25 cellular contexts compared by ENCODE assay signal in the genomic region with DNA sequence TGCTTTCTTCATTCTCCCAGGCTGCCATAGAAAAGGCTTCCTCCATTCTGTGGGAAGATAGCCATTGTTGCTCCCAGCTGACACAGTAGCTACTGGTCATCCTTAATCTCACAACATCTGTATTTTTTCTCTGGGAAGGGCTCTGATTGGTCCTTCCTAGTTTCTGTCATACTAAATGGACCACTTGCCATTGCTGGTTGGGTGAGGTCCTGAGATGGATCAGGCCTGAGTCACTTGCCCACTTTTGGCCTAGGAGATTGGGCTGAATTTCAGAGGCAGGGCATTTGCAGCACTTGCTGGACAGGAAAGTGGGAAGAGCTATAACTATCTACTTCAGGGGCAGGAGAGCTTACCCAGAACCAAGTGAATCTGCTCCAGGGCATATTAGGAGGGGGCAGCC.
DNase-seq lines count a peak whose midpoint lies in the region; ATAC-seq and TF ChIP-seq lines count a peak whose summit lies in the region.
"Had no signal": no experiment of that assay in that cellular context is flagged by ENCODE, and none has a peak within 500 bp of the region (broad histone marks: within the 10 kb centered on the region; RNA-seq: fewer than 3 reads in every experiment).

No MANE protein-coding gene starts in this region.

- DNase-seq in mammary epithelial cell (peak; percentile 9), breast epithelium (ENCODE audit: low spot score in 2 of 2) (no peak), esophagus muscularis mucosa (ENCODE audit: extremely low spot score) (no peak), neuronal stem cell (ENCODE audit: low spot score) (no peak), cerebellar nuclear complex (lab: John Stamatoyannopoulos, UW) (no peak), T-helper 17 cell (no peak), NOMO-1 treated with DMSO at 0.1 percent for 48 hours (lab: John Stamatoyannopoulos, UW; ENCODE audit: unreplicated experiment) (no peak), GM03348 (ENCODE audit: low spot score) (no peak)
- DNase-seq: ACHN; AML-193; Calu3; CD8-positive, alpha-beta memory T cell; Kasumi-1; MM.1S; NCI-H1092; NCI-H1436 treated with DMSO at 0.1 percent for 48 hours; NCI-H1930; NCI-H226; NCI-H510A treated with DMSO at 0.1 percent for 48 hours; NCI-H748 treated with DMSO at 0.1 percent for 48 hours had no signal

- H3K27me3 ChIP-seq in mammary epithelial cell (ENCODE audit: insufficient read depth, low read length): no peaks in the 10 kb centered on the region
- no peaks in the 10 kb centered on the region for H3K27me3 ChIP-seq in breast epithelium
- H3K27me3 ChIP-seq in esophagus muscularis mucosa: no peaks in the 10 kb centered on the region
- H3K27me3 ChIP-seq in neuronal stem cell (ENCODE audit: control insufficient read depth in 3 of 3, insufficient read depth in 3 of 3, low read depth in 1 of 3, low read length in 3 of 3): no peaks in the 10 kb centered on the region
- H3K27me3 ChIP-seq: SJSA1 had no signal

- in situ Hi-C loops in mammary epithelial cell (cut with MboI; ENCODE audit: low sequenced_read_pairs in 2 of 2): no loop called here

- H4K20me1 ChIP-seq in mammary epithelial cell (ENCODE audit: insufficient read depth, low read length): no peaks in the 10 kb centered on the region

- no peak overlapping the region for H3K4me2 ChIP-seq in mammary epithelial cell (ENCODE audit: insufficient read depth, low read depth, low read length)
- no peak overlapping the region for H3K4me2 ChIP-seq in neuronal stem cell (ENCODE audit: insufficient read depth, low read length, poor library complexity, severe bottlenecking)

- no peak overlapping the region for H3K9ac ChIP-seq in mammary epithelial cell (ENCODE audit: insufficient read depth, low read length)
- no peak overlapping the region for H3K9ac ChIP-seq in neuronal stem cell (ENCODE audit: low read depth, low read length, poor library complexity)

- no peak for TF ChIP-seq EP300 in esophagus muscularis mucosa (IDR thresholded peaks at IDR 0.05)

- no peaks in the 10 kb centered on the region for H3K4me1 ChIP-seq in mammary epithelial cell (ENCODE audit: insufficient read depth, low read length)
- H3K4me1 ChIP-seq in breast epithelium: no peaks in the 10 kb centered on the region
- H3K4me1 ChIP-seq in esophagus muscularis mucosa: peaks cover 11 to 22% (median 18%) of the 10 kb centered on the region in 4 donors
- no peaks in the 10 kb centered on the region for H3K4me1 ChIP-seq in neuronal stem cell (ENCODE audit: control insufficient read depth in 2 of 2, insufficient read depth in 1 of 2, low read depth in 1 of 2, low read length in 2 of 2)
- H3K4me1 ChIP-seq: SJSA1 had no signal

- dilution Hi-C loops in mammary epithelial cell (cut with HindIII; ENCODE audit: low sequenced_read_pairs): no loop called here

- H2BK12ac ChIP-seq in neuronal stem cell (ENCODE audit: low read length): no peak overlapping the region

- H3K79me2 ChIP-seq in mammary epithelial cell (ENCODE audit: insufficient read depth, low read length): no peaks in the 10 kb centered on the region

- H3K4me3 Mint-ChIP-seq in T-helper 17 cell: no peak overlapping the region
- H3K4me3 Mint-ChIP-seq: CD8-positive, alpha-beta memory T cell; IgD-negative memory B cell had no signal

- CTCF ChIA-PET in mammary epithelial cell (lab: Charles Lee; ENCODE audit: low non-redundant PET): no interaction called here

- H3K27ac Mint-ChIP-seq in T-helper 17 cell: no peak overlapping the region
- H3K27ac Mint-ChIP-seq: CD8-positive, alpha-beta memory T cell; IgD-negative memory B cell had no signal

- TF ChIP-seq CTCF in mammary epithelial cell (conservative IDR thresholded peaks at IDR 0.05 in 1 of 2, IDR thresholded peaks at IDR 0.05 in 1 of 2; ENCODE audit: extremely low read depth in 1 of 2, insufficient read depth in 1 of 2, low read depth in 1 of 2, low read length in 2 of 2) (no peak), breast epithelium (IDR thresholded peaks at IDR 0.05) (no peak), esophagus muscularis mucosa (IDR thresholded peaks at IDR 0.05) (no peak)

- H3K27me3 Mint-ChIP-seq in T-helper 17 cell: peaks cover 46% of the 10 kb centered on the region

- no peak overlapping the region for H3K23ac ChIP-seq in neuronal stem cell (ENCODE audit: low read depth, low read length, poor library complexity)

- no peak overlapping the region for H3K4ac ChIP-seq in neuronal stem cell (ENCODE audit: low read length)

- H3K27ac ChIP-seq in mammary epithelial cell (ENCODE audit: insufficient read depth, low read depth, low read length) (no peak overlapping the region), breast epithelium (no peak overlapping the region), esophagus muscularis mucosa (replicated peaks in 1 of 4) (peak overlapping the region; percentile 76 to 83 (median 78)), neuronal stem cell (replicated peaks; ENCODE audit: low read length) (no peak overlapping the region)
- H3K27ac ChIP-seq: 22Rv1, C4-2B, SJSA1 had no signal

- H3K36me3 Mint-ChIP-seq in T-helper 17 cell (ENCODE audit: low read depth): no peaks in the 10 kb centered on the region
- H3K36me3 Mint-ChIP-seq: CD8-positive, alpha-beta memory T cell; IgD-negative memory B cell had no signal

- H2BK5ac ChIP-seq in neuronal stem cell (ENCODE audit: low read length): no peak overlapping the region

- H2AFZ ChIP-seq in mammary epithelial cell (ENCODE audit: low read depth, low read length) (no peak overlapping the region), neuronal stem cell (ENCODE audit: low read length) (no peak overlapping the region)

- H2AK5ac ChIP-seq in neuronal stem cell (ENCODE audit: low read depth, low read length): no peak overlapping the region

- H3K4me1 Mint-ChIP-seq in T-helper 17 cell: peaks cover 5% of the 10 kb centered on the region
- H3K4me1 Mint-ChIP-seq: CD8-positive, alpha-beta memory T cell had no signal

- intact Hi-C loops in mammary epithelial cell (cut with micrococcal nuclease): no loop called here
- intact Hi-C loops in breast epithelium (cut with DNase I; ENCODE audit: low total_unique reads): no loop called here
- intact Hi-C loops in esophagus muscularis mucosa (cut with DNase I): no loop called here

- ATAC-seq in T-helper 17 cell: no peak
- ATAC-seq: Panc1 had no signal

- H2BK120ac ChIP-seq in neuronal stem cell (ENCODE audit: low read depth, low read length): no peak overlapping the region

- H3K18ac ChIP-seq in neuronal stem cell (ENCODE audit: low read length): no peak overlapping the region

- no peak overlapping the region for H2BK15ac ChIP-seq in neuronal stem cell (ENCODE audit: low read length)

- BruUV-seq in mammary epithelial cell (replicated peaks; lab: Mats Ljungman, UMichigan): no TSS peak

- H3K79me1 ChIP-seq in neuronal stem cell (ENCODE audit: low read depth, low read length): no peaks in the 10 kb centered on the region

- H3K9me3 ChIP-seq in mammary epithelial cell (replicated peaks; ENCODE audit: insufficient read depth, low read length) (no peaks in the 10 kb centered on the region), breast epithelium (no peaks in the 10 kb centered on the region), esophagus muscularis mucosa (no peaks in the 10 kb centered on the region), neuronal stem cell (replicated peaks in 1 of 2; ENCODE audit: control insufficient read depth in 2 of 2, insufficient read depth in 1 of 2, low read depth in 1 of 2, low read length in 2 of 2) (no peaks in the 10 kb centered on the region), T-helper 17 cell (ENCODE audit: control insufficient read depth, low read length, poor library complexity, severe bottlenecking) (no peaks in the 10 kb centered on the region)
- H3K9me3 ChIP-seq: SJSA1 had no signal

- H4K91ac ChIP-seq in neuronal stem cell (ENCODE audit: low read depth, low read length, poor library complexity): no peak overlapping the region

- H3K14ac ChIP-seq in neuronal stem cell (ENCODE audit: low read length): no peak overlapping the region

- no peak overlapping the region for H3K4me3 ChIP-seq in mammary epithelial cell (replicated peaks in 1 of 3; ENCODE audit: insufficient read depth in 1 of 3, low read depth in 2 of 3, low read length in 3 of 3)
- H3K4me3 ChIP-seq in breast epithelium: no peak overlapping the region
- no peak overlapping the region for H3K4me3 ChIP-seq in esophagus muscularis mucosa
- no peak overlapping the region for H3K4me3 ChIP-seq in neuronal stem cell (ENCODE audit: low read length in 2 of 2)
- H3K4me3 ChIP-seq: SJSA1 had no signal

- peak overlapping the region; percentile 20 for H4K8ac ChIP-seq in neuronal stem cell (ENCODE audit: low read depth, low read length)

- H3K36me3 ChIP-seq in mammary epithelial cell (ENCODE audit: insufficient read depth, low read length) (no peaks in the 10 kb centered on the region), breast epithelium (no peaks in the 10 kb centered on the region), esophagus muscularis mucosa (no peaks in the 10 kb centered on the region), neuronal stem cell (replicated peaks in 1 of 2; ENCODE audit: control insufficient read depth in 2 of 2, insufficient read depth in 2 of 2, low read length in 2 of 2) (no peaks in the 10 kb centered on the region)
- H3K36me3 ChIP-seq: SJSA1 had no signal

- TF ChIP-seq POLR2A in breast epithelium (IDR thresholded peaks at IDR 0.05) (no peak), esophagus muscularis mucosa (IDR thresholded peaks at IDR 0.05; ENCODE audit: low read depth) (no peak)

Comparison
In these comparisons a context has a peak if more than half of its experiments do, and no peak if none do; other contexts are left out.
1. H3K27ac ChIP-seq: peak in esophagus muscularis mucosa (4 of 4); none in mammary epithelial cell (single experiment), breast epithelium (0 of 2) and neuronal stem cell (single experiment).